ENCODE assay signal across 26 cellular contexts in genomic region chr12:69062838-69063237, GRCh38.
DNase-seq lines count a peak whose midpoint lies in the region; ATAC-seq and TF ChIP-seq lines count a peak whose summit lies in the region.
"Had no signal": no experiment of that assay in that cellular context is flagged by ENCODE, and none has a peak within 500 bp of the region (broad histone marks: within the 10 kb centered on the region; RNA-seq: fewer than 3 reads in every experiment).

No MANE protein-coding gene starts in this region.

- H3K27ac ChIP-seq in GM23338 (ENCODE audit: low read depth) (no peak overlapping the region), left lung (peak overlapping the region; percentile 57 to 71), skin epidermis (peak overlapping the region in 17 of 21 experiments; percentile 1 to 69 (median 54))
- H3K27ac ChIP-seq: PC-9, prostate gland had no signal

- no peaks in the 10 kb centered on the region for H3K79me2 ChIP-seq in GM23338 (replicated peaks; ENCODE audit: insufficient read depth)

- H3K4me1 ChIP-seq in GM23338 (ENCODE audit: insufficient read depth) (no peaks in the 10 kb centered on the region), left lung (peaks cover 21 to 38% of the 10 kb centered on the region in 2 donors)

- H3K4me3 ChIP-seq in GM23338: no peak overlapping the region
- no peak overlapping the region for H3K4me3 ChIP-seq in left lung
- no peak overlapping the region for H3K4me3 ChIP-seq in skin epidermis
- H3K4me3 ChIP-seq: body of pancreas, GM12878, K562, PC-9, prostate gland, spleen had no signal

- DNase-seq in GM23338 (ENCODE audit: low spot score) (no peak), cerebellar cortex (ENCODE audit: low spot score) (peak; percentile 2), left lung (no peak), GM03348 (ENCODE audit: low spot score) (no peak)
- DNase-seq in activated naive CD8-positive, alpha-beta T cell treated with anti-CD3 and anti-CD28 coated beads, Interleukin-2, amount 50 U/mL, for 24 hours: no peak
- DNase-seq: activated CD4-positive, alpha-beta T cell treated with anti-CD3 and anti-CD28 coated beads, Interleukin-2, amount 10 ng/mL, durations not matched to agents 24 days and 14 days; body of pancreas; CD4-positive, alpha-beta memory T cell; DMS53; endodermal cell; islet precursor cell; NCI-H187; NCI-H2227 treated with DMSO at 0.1 percent for 48 hours; NCI-H774; nephron progenitor cell; PC-9; SIG-M5; spleen; stimulated activated CD4-positive, alpha-beta T cell treated with anti-CD3 and anti-CD28 coated beads, Interleukin-4, amount 100 ng/mL, for 4 hours had no signal

- no peaks in the 10 kb centered on the region for H3K9me2 ChIP-seq in GM23338 (ENCODE audit: insufficient read depth)

- H3K4me1 Mint-ChIP-seq in GM23338: peaks cover 12% of the 10 kb centered on the region
- H3K4me1 Mint-ChIP-seq in activated naive CD8-positive, alpha-beta T cell treated with anti-CD3 and anti-CD28 coated beads, Interleukin-2, amount 50 U/mL, for 24 hours: peaks cover 59% of the 10 kb centered on the region
- H3K4me1 Mint-ChIP-seq: CD4-positive, alpha-beta memory T cell had no signal

- H2AFZ ChIP-seq in GM23338: peak overlapping the region; percentile 67; the same call in 1 of the 2 replicates
- H2AFZ ChIP-seq: PC-9 had no signal

- no peaks in the 10 kb centered on the region for H3K27me3 Mint-ChIP-seq in GM23338 (ENCODE audit: insufficient read depth, low read depth, poor library complexity)
- no peaks in the 10 kb centered on the region for H3K27me3 Mint-ChIP-seq in activated naive CD8-positive, alpha-beta T cell treated with anti-CD3 and anti-CD28 coated beads, Interleukin-2, amount 50 U/mL, for 24 hours
- H3K27me3 Mint-ChIP-seq: activated CD4-positive, alpha-beta T cell treated with anti-CD3 and anti-CD28 coated beads, Interleukin-2, amount 10 ng/mL, durations not matched to agents 24 days and 14 days; activated naive CD8-positive, alpha-beta T cell had no signal

- no peak overlapping the region for H3K4me2 ChIP-seq in GM23338
- H3K4me2 ChIP-seq: PC-9 had no signal

- H3K36me3 ChIP-seq in GM23338 (ENCODE audit: insufficient read depth) (no peaks in the 10 kb centered on the region), left lung (no peaks in the 10 kb centered on the region)
- H3K36me3 ChIP-seq: prostate gland, spleen had no signal

- TF ChIP-seq CTCF in GM23338 (conservative IDR thresholded peaks at IDR 0.05; ENCODE audit: low read depth in 2 of 2) (no peak), left lung (IDR thresholded peaks at IDR 0.05) (no peak)

- H3K36me3 Mint-ChIP-seq in GM23338 (ENCODE audit: low read depth): no peaks in the 10 kb centered on the region
- no peaks in the 10 kb centered on the region for H3K36me3 Mint-ChIP-seq in activated naive CD8-positive, alpha-beta T cell treated with anti-CD3 and anti-CD28 coated beads, Interleukin-2, amount 50 U/mL, for 24 hours (ENCODE audit: low read depth)
- H3K36me3 Mint-ChIP-seq: activated naive CD8-positive, alpha-beta T cell; CD4-positive, alpha-beta memory T cell had no signal

- H3K9me3 ChIP-seq in left lung: no peaks in the 10 kb centered on the region
- H3K9me3 ChIP-seq: body of pancreas, prostate gland, spleen had no signal

- no peaks in the 10 kb centered on the region for H3F3A ChIP-seq in GM23338 (replicated peaks; ENCODE audit: low read depth)

- no peaks in the 10 kb centered on the region for H3K9me3 Mint-ChIP-seq in GM23338
- H3K9me3 Mint-ChIP-seq in activated naive CD8-positive, alpha-beta T cell treated with anti-CD3 and anti-CD28 coated beads, Interleukin-2, amount 50 U/mL, for 24 hours: no peaks in the 10 kb centered on the region
- H3K9me3 Mint-ChIP-seq: CD4-positive, alpha-beta memory T cell; endodermal cell; nephron progenitor cell; T-helper 1 cell treated with Interleukin-12 subunit alpha and Interleukin-12 subunit beta and Interleukin-4 antibody, amounts not matched to agents 30 μg/mL and 1 μg/mL, for 36 hours had no signal

- intact Hi-C loops in left lung (cut with DNase I): loop anchor here in 1 of 2 donors (10.0 kb wide), 1 partner anchor 198 kb away; no protein-coding TSS in a partner anchor

- ATAC-seq in GM23338 (no peak), left lung (no peak), HG03520 (IDR thresholded peaks at IDR 0.05; ENCODE audit: unreplicated experiment) (no peak)
- ATAC-seq in activated naive CD8-positive, alpha-beta T cell treated with anti-CD3 and anti-CD28 coated beads, Interleukin-2, amount 50 U/mL, for 24 hours: no peak
- ATAC-seq: body of pancreas, GM12878, K562 had no signal

- no peak overlapping the region for H3K27ac Mint-ChIP-seq in GM23338
- H3K27ac Mint-ChIP-seq in activated naive CD8-positive, alpha-beta T cell treated with anti-CD3 and anti-CD28 coated beads, Interleukin-2, amount 50 U/mL, for 24 hours: no peak overlapping the region
- H3K27ac Mint-ChIP-seq: activated CD4-positive, alpha-beta T cell treated with anti-CD3 and anti-CD28 coated beads, Interleukin-2, amount 10 ng/mL, durations not matched to agents 24 days and 14 days; activated naive CD8-positive, alpha-beta T cell; CD4-positive, alpha-beta memory T cell; endodermal cell; nephron progenitor cell; T-helper 1 cell treated with Interleukin-12 subunit alpha and Interleukin-12 subunit beta and Interleukin-4 antibody, amounts not matched to agents 30 μg/mL and 1 μg/mL, for 36 hours had no signal

- no peak overlapping the region for H3K4me3 Mint-ChIP-seq in GM23338
- no peak overlapping the region for H3K4me3 Mint-ChIP-seq in activated naive CD8-positive, alpha-beta T cell treated with anti-CD3 and anti-CD28 coated beads, Interleukin-2, amount 50 U/mL, for 24 hours
- H3K4me3 Mint-ChIP-seq: activated CD4-positive, alpha-beta T cell treated with anti-CD3 and anti-CD28 coated beads, Interleukin-2, amount 10 ng/mL, durations not matched to agents 24 days and 14 days; activated naive CD8-positive, alpha-beta T cell; CD4-positive, alpha-beta memory T cell; endodermal cell; nephron progenitor cell; T-helper 1 cell treated with Interleukin-12 subunit alpha and Interleukin-12 subunit beta and Interleukin-4 antibody, amounts not matched to agents 30 μg/mL and 1 μg/mL, for 36 hours had no signal

- H3K27me3 ChIP-seq in GM23338 (ENCODE audit: insufficient read depth) (no peaks in the 10 kb centered on the region), left lung (no peaks in the 10 kb centered on the region)
- H3K27me3 ChIP-seq: body of pancreas, spleen had no signal

- no peaks in the 10 kb centered on the region for H4K20me1 ChIP-seq in GM23338 (replicated peaks; ENCODE audit: insufficient read depth)

TF ChIP-seq in GM23338, 12 proteins besides CTCF, POLR2A, EP300 and RAD21 (continues in another document):
- no peak for TF ChIP-seq ZNF462 (CRISPR knock-in tag; IDR thresholded peaks at IDR 0.05)
- TF ChIP-seq ZNF114 (CRISPR knock-in tag; IDR thresholded peaks at IDR 0.05): no peak
